Comparison of ENCODE assay signal across 17 cellular contexts in the genomic region with DNA sequence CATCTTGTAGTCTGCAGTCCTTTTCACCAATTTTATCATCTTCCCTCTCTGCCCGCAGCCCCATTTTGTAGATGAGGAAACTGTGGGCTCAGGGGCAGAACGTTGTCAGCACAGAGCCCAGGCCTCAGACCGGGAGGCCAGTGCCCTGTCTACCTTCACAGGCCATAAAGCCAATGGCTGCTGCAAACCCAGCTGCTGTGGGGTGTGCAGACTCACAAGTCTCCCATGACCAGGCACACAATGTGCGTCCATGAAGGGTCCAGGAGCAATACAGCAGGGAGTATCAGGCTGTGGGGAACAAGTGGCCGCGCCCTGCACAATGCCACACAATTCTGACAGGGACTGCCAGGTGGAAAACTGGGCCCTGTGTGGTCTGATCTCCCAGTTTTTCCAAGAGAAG.
"Had no signal": no experiment of that assay in that cellular context is flagged by ENCODE, and none has a peak within 500 bp of the region (broad histone marks: within the 10 kb centered on the region; RNA-seq: fewer than 3 reads in every experiment).

No MANE protein-coding gene starts in this region.

- ATAC-seq: effector memory CD8-positive, alpha-beta T cell; foreskin keratinocyte; gastroesophageal sphincter; heart left ventricle; left cardiac atrium; left lung; left ventricle myocardium superior; lower lobe of right lung had no signal

- H3K27me3 ChIP-seq: colonic mucosa, esophagus muscularis mucosa, foreskin keratinocyte, gastroesophageal sphincter, heart left ventricle, hepatocyte, left lung had no signal

- DNase-seq: cerebellar nuclear complex; colonic mucosa; cortex of kidney; effector CD8-positive, alpha-beta T cell; effector memory CD8-positive, alpha-beta T cell; foreskin keratinocyte; heart left ventricle; hypothalamus; left cardiac atrium; left lung; left ventricle myocardium superior; lower lobe of right lung; mesenchymal stem cell; midbrain had no signal

- H3K36me3 ChIP-seq: colonic mucosa, esophagus muscularis mucosa, gastroesophageal sphincter, heart left ventricle, left lung, lower lobe of right lung had no signal

- H3K4me1 ChIP-seq: colonic mucosa, esophagus muscularis mucosa, foreskin keratinocyte, gastroesophageal sphincter, heart left ventricle, left lung, lower lobe of right lung had no signal

- H3K9me3 ChIP-seq: colonic mucosa, left lung, lower lobe of right lung had no signal

- H3K4me3 ChIP-seq: colonic mucosa, esophagus muscularis mucosa, gastroesophageal sphincter, heart left ventricle, hepatocyte, left lung, lower lobe of right lung had no signal

- H3K27ac ChIP-seq: colonic mucosa, esophagus muscularis mucosa, foreskin keratinocyte, gastroesophageal sphincter, heart left ventricle, hepatocyte, left lung, lower lobe of right lung had no signal
